8 cellular contexts compared by ENCODE assay signal in genomic region chr15:74723754-74724334, GRCh38. TPM values are rescaled to one million over a fixed set of nuclear protein-coding genes. Genes with fewer than 3 reads are reported as not detected.
DNase-seq lines count a peak whose midpoint lies in the region; ATAC-seq and TF ChIP-seq lines count a peak whose summit lies in the region.

No MANE protein-coding gene starts in this region.

- no peaks in the 10 kb centered on the region for H3K36me3 ChIP-seq in aorta (ENCODE audit: control insufficient read depth in 1 of 2, insufficient read depth in 2 of 2, low read length in 1 of 2)

- WGBS in aorta, 2 donors: 74 to 88% methylated on average over 1 of the region's 1 CpG
- 63 to 83% methylated on average over 1 of the region's 1 CpG for WGBS in lower leg skin, 2 donors

- no peaks in the 10 kb centered on the region for H3K9me3 Mint-ChIP-seq in activated T-cell treated with anti-CD3 and anti-CD28 coated beads, Interleukin-2, amount 50 U/mL, for 4 hours
- no peaks in the 10 kb centered on the region for H3K9me3 Mint-ChIP-seq in activated T-cell treated with anti-CD3 and anti-CD28 coated beads, Interleukin-2, amount 50 U/mL, for 24 hours
- no peaks in the 10 kb centered on the region for H3K9me3 Mint-ChIP-seq in WTC11

- no peak for TF ChIP-seq CTCF in WTC11 (IDR thresholded peaks at IDR 0.05)
- no peak for TF ChIP-seq CTCF in lower leg skin (IDR thresholded peaks at IDR 0.05)

- H3K27me3 ChIP-seq in aorta (ENCODE audit: control insufficient read depth in 1 of 2, insufficient read depth in 2 of 2, low read length in 1 of 2): no peaks in the 10 kb centered on the region

- H3K27me3 Mint-ChIP-seq in activated T-cell treated with anti-CD3 and anti-CD28 coated beads, Interleukin-2, amount 50 U/mL, for 4 hours (ENCODE audit: low read depth): peaks cover 6% of the 10 kb centered on the region
- H3K27me3 Mint-ChIP-seq in activated T-cell treated with anti-CD3 and anti-CD28 coated beads, Interleukin-2, amount 50 U/mL, for 24 hours: peaks cover 12% of the 10 kb centered on the region
- H3K27me3 Mint-ChIP-seq in WTC11 (ENCODE audit: low read depth): peaks cover 65% of the 10 kb centered on the region

- H3K36me3 Mint-ChIP-seq in activated T-cell treated with anti-CD3 and anti-CD28 coated beads, Interleukin-2, amount 50 U/mL, for 4 hours (ENCODE audit: insufficient read depth): no peaks in the 10 kb centered on the region
- no peaks in the 10 kb centered on the region for H3K36me3 Mint-ChIP-seq in activated T-cell treated with anti-CD3 and anti-CD28 coated beads, Interleukin-2, amount 50 U/mL, for 24 hours (ENCODE audit: low read depth)
- H3K36me3 Mint-ChIP-seq in WTC11: no peaks in the 10 kb centered on the region

- peaks cover 8% of the 10 kb centered on the region for H3K4me1 Mint-ChIP-seq in activated T-cell treated with anti-CD3 and anti-CD28 coated beads, Interleukin-2, amount 50 U/mL, for 4 hours (ENCODE audit: low read depth)
- peaks cover 12% of the 10 kb centered on the region for H3K4me1 Mint-ChIP-seq in activated T-cell treated with anti-CD3 and anti-CD28 coated beads, Interleukin-2, amount 50 U/mL, for 24 hours (ENCODE audit: low read depth)
- peaks cover 15% of the 10 kb centered on the region for H3K4me1 Mint-ChIP-seq in WTC11

- ATAC-seq in activated T-cell treated with anti-CD3 and anti-CD28 coated beads, Interleukin-2, amount 50 U/mL, for 4 hours: peak; percentile 34
- ATAC-seq in WTC11: peak; percentile 69
- peak; percentile 68 for ATAC-seq in aorta (ENCODE audit: low FRiP score)

- H3K27ac Mint-ChIP-seq in activated T-cell treated with anti-CD3 and anti-CD28 coated beads, Interleukin-2, amount 50 U/mL, for 24 hours: no peak overlapping the region
- H3K27ac Mint-ChIP-seq in WTC11: no peak overlapping the region

- POLR2A ChIA-PET in WTC11 (lab: Charles Lee): interaction anchor here (0.6 kb wide), 3 partner anchors 36 to 110 kb away, joined by 3 to 5 read pairs (median 3); no protein-coding TSS in a partner anchor

- DNase-seq in activated T-cell treated with anti-CD3 and anti-CD28 coated beads, Interleukin-2, amount 50 U/mL, for 4 hours: no peak
- no peak for DNase-seq in activated T-cell treated with anti-CD3 and anti-CD28 coated beads, Interleukin-2, amount 50 U/mL, for 24 hours
- peak; percentile 25 for DNase-seq in NCI-H146 treated with DMSO at 0.1 percent for 48 hours (lab: John Stamatoyannopoulos, UW; ENCODE audit: unreplicated experiment)
- no peak for DNase-seq in WTC11 (ENCODE audit: low spot score)
- peak; percentile 85 for DNase-seq in iPS-NIHi7 (ENCODE audit: extremely low spot score)
- DNase-seq in aorta: no peak
- DNase-seq in lower leg skin (ENCODE audit: low spot score in 2 of 2): no peak
- DNase-seq in islet precursor cell: no peak

- no peaks in the 10 kb centered on the region for H3K4me1 ChIP-seq in aorta (ENCODE audit: control insufficient read depth in 1 of 2, insufficient read depth in 2 of 2, low read length in 2 of 2)

- H3K27ac ChIP-seq in aorta (ENCODE audit: low read depth in 1 of 2, low read length in 2 of 2): no peak overlapping the region

- intact Hi-C loops in aorta (cut with DNase I) (no loop called here), lower leg skin (cut with DNase I; ENCODE audit: low total_unique reads) (no loop called here)

- no peak for TF ChIP-seq POLR2A in lower leg skin (IDR thresholded peaks at IDR 0.05)

- no peak overlapping the region for H3K4me3 Mint-ChIP-seq in activated T-cell treated with anti-CD3 and anti-CD28 coated beads, Interleukin-2, amount 50 U/mL, for 4 hours
- no peak overlapping the region for H3K4me3 Mint-ChIP-seq in activated T-cell treated with anti-CD3 and anti-CD28 coated beads, Interleukin-2, amount 50 U/mL, for 24 hours
- H3K4me3 Mint-ChIP-seq in WTC11: no peak overlapping the region

- H3K4me3 ChIP-seq in aorta (ENCODE audit: low read length in 2 of 2) (no peak overlapping the region), lower leg skin (ENCODE audit: low read depth, poor library complexity, severe bottlenecking) (no peak overlapping the region)

- no peaks in the 10 kb centered on the region for H3K9me3 ChIP-seq in aorta (ENCODE audit: control insufficient read depth, low read length)

- CTCF ChIA-PET in WTC11 (lab: Charles Lee): interaction anchor here (0.6 to 4.6 kb wide), 11 partner anchors 25 to 227 kb away, joined by 3 to 53 read pairs (median 9); partner anchors contain the start of gene CYP1A2

TF ChIP-seq in WTC11, 78 proteins besides CTCF, POLR2A, EP300 and RAD21:
- TF ChIP-seq PRDM15 (CRISPR knock-in tag; IDR thresholded peaks at IDR 0.05) (peak; percentile 98), FOXJ3 (CRISPR knock-in tag; IDR thresholded peaks at IDR 0.05; ENCODE audit: borderline replicate concordance) (no peak)

RNA-seq across cellular contexts. Expression of gene CYP1A1, which starts 1.5 kb away (rescaled TPM):
- under 1 TPM; 0.60 to 0.90 (median 0.76) TPM for total RNA-seq in activated T-cell treated with anti-CD3 and anti-CD28 coated beads, Interleukin-2, amount 50 U/mL, for 4 hours
- total RNA-seq in WTC11 (2021): 0.21 to 0.26 TPM (median 0.23 TPM) in 3 replicates
- 1 to 10 TPM in 1 of 2 donors, not detected in 1; 2.3 TPM for total RNA-seq in aorta
- 1 to 10 TPM; 1.0 to 6.4 TPM for polyA plus RNA-seq in aorta
- 1 to 10 TPM; 3.0 to 6.8 (median 3.6) TPM for total RNA-seq in lower leg skin

RNA-seq across cellular contexts. Expression of gene CYP1A2, which starts 24.8 kb away (rescaled TPM):
- under 1 TPM in 1 of 3 donors, not detected in 2; 0.08 TPM for total RNA-seq in activated T-cell treated with anti-CD3 and anti-CD28 coated beads, Interleukin-2, amount 50 U/mL, for 4 hours
- total RNA-seq in WTC11 (2021) (0.07 TPM in 1 of 3 replicates, not detected in the others), aorta (not detected), lower leg skin (not detected)
- not detected for polyA plus RNA-seq in aorta

RNA-seq across cellular contexts. Expression of gene EDC3, which starts 28.0 kb away (rescaled TPM):
- total RNA-seq in activated T-cell treated with anti-CD3 and anti-CD28 coated beads, Interleukin-2, amount 50 U/mL, for 4 hours: 10 to 100 TPM; 52.2 to 57.1 (median 56.6) TPM
- 45.6 to 54.7 TPM (median 50.6 TPM) in 3 replicates for total RNA-seq in WTC11 (2021)
- 10 to 100 TPM; 30.8 TPM for total RNA-seq in aorta
- polyA plus RNA-seq in aorta: 10 to 100 TPM; 13.4 to 17.7 TPM
- 10 to 100 TPM; 11.2 to 33.6 (median 17.6) TPM for total RNA-seq in lower leg skin

RNA-seq across cellular contexts. Expression of gene CSK, which starts 58.0 kb away (rescaled TPM):
- 100 to 1,000 TPM; 368 to 412 (median 397) TPM for total RNA-seq in activated T-cell treated with anti-CD3 and anti-CD28 coated beads, Interleukin-2, amount 50 U/mL, for 4 hours
- total RNA-seq in WTC11 (2021) (55.1 to 55.9 TPM (median 55.3 TPM) in 3 replicates), aorta (10 to 100 TPM; 34.9 to 55.2 TPM), lower leg skin (10 to 100 TPM; 37.6 to 47.3 (median 45.4) TPM)
- polyA plus RNA-seq in aorta: 10 to 100 TPM; 21.8 to 29.8 TPM

Comparison
In these comparisons a context has a peak if more than half of its experiments do, and no peak if none do; other contexts are left out.
1. DNase-seq: peak in NCI-H146 treated with DMSO at 0.1 percent for 48 hours (single experiment) and iPS-NIHi7 (single experiment); none in activated T-cell treated with anti-CD3 and anti-CD28 coated beads, Interleukin-2, amount 50 U/mL, for 4 hours (single experiment), activated T-cell treated with anti-CD3 and anti-CD28 coated beads, Interleukin-2, amount 50 U/mL, for 24 hours (single experiment), WTC11 (single experiment), aorta (0 of 2), lower leg skin (0 of 2) and islet precursor cell (single experiment).
2. Peak in every context shown above with its lines, with median percentiles within 50 percentile points of each other: ATAC-seq.